In genomic region chr10:104293021-104293420, GRCh38 we compare ENCODE assay signal across 16 cellular contexts. TPM values are rescaled to one million over a fixed set of nuclear protein-coding genes. Genes with fewer than 3 reads are reported as not detected.
DNase-seq lines count a peak whose midpoint lies in the region; FAIRE-seq and TF ChIP-seq lines count a peak whose summit lies in the region.
"Had no signal": no experiment of that assay in that cellular context is flagged by ENCODE, and none has a peak within 500 bp of the region (broad histone marks: within the 10 kb centered on the region; RNA-seq: fewer than 3 reads in every experiment).

No MANE protein-coding gene starts in this region.

- H3K9me3 ChIP-seq in kidney (ENCODE audit: control insufficient read depth in 1 of 2, low read length in 2 of 2), result no peaks in the 10 kb centered on the region
- H3K9me3 ChIP-seq: BE2C, stomach had no signal

- peak overlapping the region; percentile 45 to 82 for H3K27ac ChIP-seq in kidney (ENCODE audit: low read depth in 2 of 2, low read length in 2 of 2)
- H3K27ac ChIP-seq: HL-60, stomach had no signal

- no peaks in the 10 kb centered on the region for H3K36me3 ChIP-seq in BJ (ENCODE audit: control insufficient read depth, insufficient read depth, low read length)
- H3K36me3 ChIP-seq in kidney (ENCODE audit: control insufficient read depth in 1 of 2, insufficient read depth in 2 of 2, low read length in 2 of 2), result no peaks in the 10 kb centered on the region
- H3K36me3 ChIP-seq: BE2C, stomach had no signal

- H3K27ac Mint-ChIP-seq in HFFc6 (peak overlapping the region; percentile 86), osteocyte (ENCODE audit: unreplicated experiment) (no peak overlapping the region)
- H3K27ac Mint-ChIP-seq: activated CD8-positive, alpha-beta T cell treated with anti-CD3 and anti-CD28 coated beads for 36 hours; activated naive CD4-positive, alpha-beta T cell treated with anti-CD3 and anti-CD28 coated beads for 36 hours had no signal

- H3K27me3 Mint-ChIP-seq in HFFc6 (ENCODE audit: insufficient read depth) (no peaks in the 10 kb centered on the region; the same call in 1 of the 2 replicates), osteocyte (ENCODE audit: unreplicated experiment) (peaks cover 29% of the 10 kb centered on the region)

- H3K4me3 ChIP-seq in BJ (ENCODE audit: low read depth, low read length) (no peak overlapping the region), kidney (ENCODE audit: low read length in 2 of 2) (no peak overlapping the region)
- H3K4me3 ChIP-seq: stomach had no signal

- H3K36me3 Mint-ChIP-seq in HFFc6 (ENCODE audit: low read depth) (no peaks in the 10 kb centered on the region; the same call in 1 of the 2 replicates), osteocyte (ENCODE audit: unreplicated experiment) (no peaks in the 10 kb centered on the region)

- H3K4me3 Mint-ChIP-seq in HFFc6 (peak overlapping the region; percentile 59; the same call in 1 of the 2 replicates), osteocyte (ENCODE audit: unreplicated experiment) (no peak overlapping the region)
- H3K4me3 Mint-ChIP-seq: activated CD8-positive, alpha-beta T cell treated with anti-CD3 and anti-CD28 coated beads for 36 hours; activated naive CD4-positive, alpha-beta T cell treated with anti-CD3 and anti-CD28 coated beads for 36 hours had no signal

- peak overlapping the region in 1 of 2 donors; percentile 2 for H3K9ac ChIP-seq in kidney (ENCODE audit: low read length in 2 of 2)

- peaks cover 2 to 7% of the 10 kb centered on the region in 2 donors for H3K4me1 ChIP-seq in kidney (ENCODE audit: control insufficient read depth in 1 of 2, insufficient read depth in 1 of 2, low read depth in 1 of 2, low read length in 2 of 2)
- H3K4me1 ChIP-seq: BE2C had no signal

- TF ChIP-seq CTCF in BJ (IDR thresholded peaks at IDR 0.05; ENCODE audit: insufficient read depth, low read depth, low read length) (no peak), HFFc6 (IDR thresholded peaks at IDR 0.05) (no peak), kidney (IDR thresholded peaks at IDR 0.05; ENCODE audit: borderline replicate concordance, extremely low read depth, insufficient read depth) (no peak), osteocyte (IDR thresholded peaks at IDR 0.05) (no peak)

- FAIRE-seq in kidney (lab: Jason Lieb, UNC), result no peak

- POLR2A ChIA-PET in BJ (lab: Charles Lee), result no interaction called here

- no peaks in the 10 kb centered on the region for H3K27me3 ChIP-seq in BJ (ENCODE audit: control insufficient read depth, insufficient read depth, low read length)
- H3K27me3 ChIP-seq: stomach had no signal

- intact Hi-C loops in kidney (cut with DNase I), result loop anchor here (5.0 kb wide), 1 partner anchor 59 kb away; the partner anchor contains the start of gene CFAP58

- peaks cover 84% of the 10 kb centered on the region for H3K4me1 Mint-ChIP-seq in HFFc6 (ENCODE audit: low read depth)
- peaks cover 10% of the 10 kb centered on the region for H3K4me1 Mint-ChIP-seq in osteocyte (ENCODE audit: unreplicated experiment)

- CTCF ChIA-PET in BJ (lab: Yijun Ruan, JAX), result interaction anchor here (0.9 to 12.9 kb wide), 9 partner anchors 12 to 246 kb away, joined by 3 to 259 read pairs (median 26); partner anchors contain the start of genes CFAP58 and ITPRIP

- peak; percentile 25 for DNase-seq in BJ (ENCODE audit: low read depth)
- peak; percentile 74 for DNase-seq in HFFc6
- peak; percentile 86 for DNase-seq in amniotic epithelial cell (ENCODE audit: low read depth)
- no peak for DNase-seq in kidney
- DNase-seq in osteocyte (ENCODE audit: extremely low spot score, unreplicated experiment), result no peak
- DNase-seq in effector CD8-positive, alpha-beta T cell (lab: John Stamatoyannopoulos, UW), result no peak
- no peak for DNase-seq in stimulated activated CD4-positive, alpha-beta T cell treated with anti-CD3 and anti-CD28 coated beads, Interleukin-15, amount 100 ng/mL, for 24 hours
- DNase-seq in NOMO-1 treated with DMSO at 0.1 percent for 48 hours (lab: John Stamatoyannopoulos, UW; ENCODE audit: unreplicated experiment), result no peak
- DNase-seq: activated CD8-positive, alpha-beta T cell treated with anti-CD3 and anti-CD28 coated beads for 36 hours; activated naive CD4-positive, alpha-beta T cell treated with anti-CD3 and anti-CD28 coated beads for 36 hours; BE2C; H7; NCI-H345; stomach had no signal

- H3K9me3 Mint-ChIP-seq in HFFc6 (no peaks in the 10 kb centered on the region), osteocyte (ENCODE audit: unreplicated experiment) (no peaks in the 10 kb centered on the region)
- H3K9me3 Mint-ChIP-seq: activated CD8-positive, alpha-beta T cell treated with anti-CD3 and anti-CD28 coated beads for 36 hours; activated naive CD4-positive, alpha-beta T cell treated with anti-CD3 and anti-CD28 coated beads for 36 hours had no signal

RNA-seq across cellular contexts. Expression of gene GSTO2, which starts 24.0 kb away (rescaled TPM):
- 4.9 and 7.0 TPM in 2 replicates for polyA plus RNA-seq in BJ (2011; rRNA removed)
- polyA minus RNA-seq in BJ (2011; rRNA and poly(A)+ RNA removed), result 2.5 and 2.9 TPM in 2 replicates
- total RNA-seq in HFFc6 (2021; fragmentation: NEBNext Ultra II Directional; extraction: Animal tissue kit (Norgen Biotek cat#: 25700)), result 10 to 100 TPM in 4 of 6 experiments, 1 to 10 TPM in 2; 2.5 to 15.0 (median 12.3) TPM
- total RNA-seq in kidney, result 22.3 TPM
- polyA plus RNA-seq in kidney (ENCODE audit: insufficient read depth, low read depth, low replicate concordance), result 56.7 TPM
- 0.31 and 0.54 TPM in 2 replicates for total RNA-seq in osteocyte
- total RNA-seq: myocyte had no signal

RNA-seq across cellular contexts. Expression of gene GSTO1, which starts 38.3 kb away (rescaled TPM):
- 79.3 and 149 TPM in 2 replicates for polyA plus RNA-seq in BJ (2011; rRNA removed)
- 29.9 and 36.8 TPM in 2 replicates for polyA minus RNA-seq in BJ (2011; rRNA and poly(A)+ RNA removed)
- 100 to 1,000 TPM; 213 to 242 (median 224) TPM for total RNA-seq in HFFc6 (2021; fragmentation: NEBNext Ultra II Directional; extraction: Animal tissue kit (Norgen Biotek cat#: 25700))
- 83.7 TPM for total RNA-seq in kidney
- 263 TPM for polyA plus RNA-seq in kidney (ENCODE audit: insufficient read depth, low read depth, low replicate concordance)
- 71.8 and 77.4 TPM in 2 replicates for total RNA-seq in osteocyte

RNA-seq across cellular contexts. Expression of gene ITPRIP, which starts 45.2 kb away (rescaled TPM):
- polyA plus RNA-seq in BJ (2011; rRNA removed) (24.4 and 33.6 TPM in 2 replicates), kidney (ENCODE audit: insufficient read depth, low read depth, low replicate concordance) (9.0 TPM)
- 25.3 and 28.0 TPM in 2 replicates for polyA minus RNA-seq in BJ (2011; rRNA and poly(A)+ RNA removed)
- 10 to 100 TPM; 23.9 to 34.7 (median 29.7) TPM for total RNA-seq in HFFc6 (2021; fragmentation: NEBNext Ultra II Directional; extraction: Animal tissue kit (Norgen Biotek cat#: 25700))
- total RNA-seq in kidney (21.6 TPM), osteocyte (15.5 and 17.5 TPM in 2 replicates)

Comparison
In these comparisons a context has a peak if more than half of its experiments do, and no peak if none do; other contexts are left out.
1. DNase-seq: peak in BJ (single experiment), HFFc6 (single experiment) and amniotic epithelial cell (single experiment); none in kidney (single experiment), osteocyte (single experiment), effector CD8-positive, alpha-beta T cell (single experiment), stimulated activated CD4-positive, alpha-beta T cell treated with anti-CD3 and anti-CD28 coated beads, Interleukin-15, amount 100 ng/mL, for 24 hours (single experiment) and NOMO-1 treated with DMSO at 0.1 percent for 48 hours (single experiment).